ENCODE assay signal across 14 cellular contexts in the genomic region with DNA sequence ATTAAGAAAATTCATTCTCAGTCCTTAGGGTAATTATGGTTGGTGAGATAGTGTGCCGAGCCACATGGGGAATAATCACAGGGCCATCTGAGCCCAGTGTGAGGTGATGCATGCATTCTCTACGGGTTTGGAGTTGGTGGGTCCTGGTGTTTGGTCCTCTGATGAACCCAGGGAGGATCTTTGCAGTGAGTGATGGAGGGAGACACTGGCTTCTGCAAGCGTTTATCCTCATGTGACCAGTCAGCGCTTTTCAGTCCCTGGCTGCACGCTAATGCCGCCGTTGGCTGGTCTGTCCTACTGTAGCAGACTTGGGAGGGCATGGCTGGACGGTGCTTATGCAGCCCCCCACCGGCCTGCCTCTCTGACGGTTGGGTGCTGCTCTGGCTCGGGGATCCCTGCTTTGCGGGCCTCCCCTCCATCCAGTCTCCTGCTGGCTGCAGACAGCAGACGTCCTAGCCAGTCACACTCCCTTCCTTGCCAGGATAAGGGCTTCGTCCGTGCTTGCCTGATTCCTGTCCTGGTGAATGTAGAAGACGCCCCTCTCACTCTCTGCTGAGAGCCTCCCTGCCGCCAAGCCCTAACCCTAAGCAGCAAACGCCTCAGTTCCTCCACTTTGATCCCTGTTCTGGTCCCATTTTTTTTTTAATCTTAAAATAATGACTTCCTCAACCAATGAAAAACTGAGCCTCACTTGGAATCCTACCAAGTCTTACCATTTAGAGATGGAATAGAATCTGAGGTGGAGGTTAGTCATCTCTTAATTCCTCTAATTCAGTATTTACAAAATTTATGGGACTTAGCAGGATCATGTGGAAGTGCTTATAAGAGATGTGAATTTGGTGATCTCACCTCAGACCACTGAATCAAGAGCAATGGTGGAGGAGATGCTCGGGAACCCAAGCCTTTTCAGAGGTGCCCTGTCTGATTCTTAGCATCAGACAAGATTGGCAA.
DNase-seq lines count a peak whose midpoint lies in the region; ATAC-seq and TF ChIP-seq lines count a peak whose summit lies in the region.
"Had no signal": no experiment of that assay in that cellular context is flagged by ENCODE, and none has a peak within 500 bp of the region (broad histone marks: within the 10 kb centered on the region; RNA-seq: fewer than 3 reads in every experiment).

No MANE protein-coding gene starts in this region.

- H3K27me3 Mint-ChIP-seq in activated naive CD4-positive, alpha-beta T cell treated with anti-CD3 and anti-CD28 coated beads, Interleukin-2, amount 10 ng/mL, durations not matched to agents 7 days and 5 days: no peaks in the 10 kb centered on the region
- H3K27me3 Mint-ChIP-seq: activated naive CD4-positive, alpha-beta T cell treated with anti-CD3 and anti-CD28 coated beads, Interleukin-2, amount 50 U/mL, for 24 hours had no signal

- H3K4me3 Mint-ChIP-seq in activated naive CD4-positive, alpha-beta T cell treated with anti-CD3 and anti-CD28 coated beads, Interleukin-2, amount 10 ng/mL, durations not matched to agents 7 days and 5 days: no peak overlapping the region
- H3K4me3 Mint-ChIP-seq: activated naive CD4-positive, alpha-beta T cell treated with anti-CD3 and anti-CD28 coated beads, Interleukin-2, amount 50 U/mL, for 24 hours; neural crest cell had no signal

- peak overlapping the region; percentile 65 for H3K27ac Mint-ChIP-seq in activated naive CD4-positive, alpha-beta T cell treated with anti-CD3 and anti-CD28 coated beads, Interleukin-2, amount 10 ng/mL, durations not matched to agents 7 days and 5 days
- H3K27ac Mint-ChIP-seq: activated naive CD4-positive, alpha-beta T cell treated with anti-CD3 and anti-CD28 coated beads, Interleukin-2, amount 50 U/mL, for 24 hours had no signal

- peak overlapping the region; percentile 96 for H3K27ac ChIP-seq in RWPE1
- H3K27ac ChIP-seq in upper lobe of right lung: peak overlapping the region; percentile 59

- POLR2A ChIA-PET in RWPE1 (lab: Yijun Ruan, JAX; ENCODE audit: low non-redundant PET): no interaction called here

- DNase-seq in activated naive CD4-positive, alpha-beta T cell treated with anti-CD3 and anti-CD28 coated beads, Interleukin-2, amount 10 ng/mL, durations not matched to agents 7 days and 5 days: no peak
- no peak for DNase-seq in activated naive CD4-positive, alpha-beta T cell treated with Interleukin-2 at 50 U/mL for 16 hours
- DNase-seq in RWPE1 (ENCODE audit: low spot score) (peak; percentile 37), fibroblast of the aortic adventitia (ENCODE audit: low read depth) (peak; percentile 25), upper lobe of right lung (no peak), NCI-H1105 (lab: John Stamatoyannopoulos, UW) (no peak), T-helper 2 cell (no peak), NCI-H748 treated with DMSO at 0.1 percent for 48 hours (lab: John Stamatoyannopoulos, UW) (no peak)
- DNase-seq: erythroblast, stomach had no signal

- no peak for TF ChIP-seq CTCF in RWPE1 (conservative IDR thresholded peaks at IDR 0.05; ENCODE audit: low read depth)
- no peak for TF ChIP-seq CTCF in fibroblast of the aortic adventitia (IDR thresholded peaks at IDR 0.05; ENCODE audit: insufficient read depth, low read length)
- no peak for TF ChIP-seq CTCF in upper lobe of right lung (IDR thresholded peaks at IDR 0.05)

- CTCF ChIA-PET in activated naive CD4-positive, alpha-beta T cell treated with anti-CD3 and anti-CD28 coated beads, Interleukin-2, amount 10 ng/mL, durations not matched to agents 7 days and 5 days (lab: Charles Lee): no interaction called here
- CTCF ChIA-PET in RWPE1 (lab: Yijun Ruan, JAX): no interaction called here

- H3K36me3 ChIP-seq in upper lobe of right lung: peaks cover 8% of the 10 kb centered on the region

- H3K9me3 Mint-ChIP-seq in activated naive CD4-positive, alpha-beta T cell treated with anti-CD3 and anti-CD28 coated beads, Interleukin-2, amount 10 ng/mL, durations not matched to agents 7 days and 5 days: no peaks in the 10 kb centered on the region
- H3K9me3 Mint-ChIP-seq: activated naive CD4-positive, alpha-beta T cell treated with anti-CD3 and anti-CD28 coated beads, Interleukin-2, amount 50 U/mL, for 24 hours; neural crest cell had no signal

- peak; percentile 8 for ATAC-seq in upper lobe of right lung
- ATAC-seq: activated CD4-positive, CD25-positive, alpha-beta regulatory T cell treated with anti-CD3 and anti-CD28 coated beads, Interleukin-2, amount 50 U/mL, for 24 hours had no signal

- H3K4me1 Mint-ChIP-seq in activated naive CD4-positive, alpha-beta T cell treated with anti-CD3 and anti-CD28 coated beads, Interleukin-2, amount 10 ng/mL, durations not matched to agents 7 days and 5 days: no peaks in the 10 kb centered on the region

- H3K36me3 Mint-ChIP-seq in activated naive CD4-positive, alpha-beta T cell treated with anti-CD3 and anti-CD28 coated beads, Interleukin-2, amount 10 ng/mL, durations not matched to agents 7 days and 5 days: peaks cover 80% of the 10 kb centered on the region

- H3K4me1 ChIP-seq in upper lobe of right lung: peaks cover 15% of the 10 kb centered on the region

- H3K27me3 ChIP-seq in upper lobe of right lung: no peaks in the 10 kb centered on the region
- H3K27me3 ChIP-seq: stomach had no signal

- H3K9me3 ChIP-seq in upper lobe of right lung: no peaks in the 10 kb centered on the region
- H3K9me3 ChIP-seq: lower lobe of right lung, stomach had no signal

- intact Hi-C loops in upper lobe of right lung (cut with DNase I): no loop called here

- no peak overlapping the region for H3K4me3 ChIP-seq in fibroblast of the aortic adventitia (ENCODE audit: low read depth, low read length)
- H3K4me3 ChIP-seq in upper lobe of right lung: no peak overlapping the region
- H3K4me3 ChIP-seq: lower lobe of right lung, stomach had no signal

Comparison
In these comparisons a context has a peak if more than half of its experiments do, and no peak if none do; other contexts are left out.
1. DNase-seq: peak in RWPE1 (single experiment) and fibroblast of the aortic adventitia (single experiment); none in activated naive CD4-positive, alpha-beta T cell treated with anti-CD3 and anti-CD28 coated beads, Interleukin-2, amount 10 ng/mL, durations not matched to agents 7 days and 5 days (single experiment), activated naive CD4-positive, alpha-beta T cell treated with Interleukin-2 at 50 U/mL for 16 hours (single experiment), upper lobe of right lung (single experiment), NCI-H1105 (single experiment), T-helper 2 cell (0 of 5) and NCI-H748 treated with DMSO at 0.1 percent for 48 hours (single experiment).